Comparison of ENCODE assay signal across 20 cellular contexts in genomic region chr3:131491775-131492174, GRCh38.
"Had no signal": no experiment of that assay in that cellular context is flagged by ENCODE, and none has a peak within 500 bp of the region (broad histone marks: within the 10 kb centered on the region; RNA-seq: fewer than 3 reads in every experiment).

No MANE protein-coding gene starts in this region.

- ATAC-seq: activated CD8-positive, alpha-beta T cell treated with anti-CD3 and anti-CD28 coated beads for 36 hours; Right ventricle myocardium inferior; T-cell had no signal

- DNase-seq: activated CD4-positive, CD25-positive, alpha-beta regulatory T cell; activated CD8-positive, alpha-beta memory T cell treated with anti-CD3 and anti-CD28 coated beads, Interleukin-2, amount 50 U/mL, for 4 hours; activated CD8-positive, alpha-beta T cell treated with anti-CD3 and anti-CD28 coated beads for 36 hours; activated effector memory CD4-positive, alpha-beta T cell treated with Interleukin-2 at 50 U/mL for 16 hours; activated naive CD4-positive, alpha-beta T cell; activated T-cell treated with anti-CD3 and anti-CD28 coated beads, Interleukin-2, amount 50 U/mL, for 1 hour; brain microvascular endothelial cell; Kasumi-1; NCI-H1092; NCI-H1417; NCI-H2029; NCI-H2107; NCI-H345; NCI-H510A; NCI-H526 treated with DMSO at 0.1 percent for 48 hours; NCI-H82; RPMI8226; T-cell; T1000 had no signal
